Comparison of ENCODE assay signal across 29 cellular contexts in genomic region chr15:39061952-39062464, GRCh38.
"Had no signal": no experiment of that assay in that cellular context is flagged by ENCODE, and none has a peak within 500 bp of the region (broad histone marks: within the 10 kb centered on the region; RNA-seq: fewer than 3 reads in every experiment).

No MANE protein-coding gene starts in this region.

- H3K4me1 Mint-ChIP-seq: memory B cell; naive B cell; neural crest cell; stimulated activated effector memory CD8-positive, alpha-beta T cell treated with anti-CD3 and anti-CD28 coated beads, Interleukin-12 subunit alpha, Interleukin-12 subunit beta, amount 100 ng/mL, for 72 hours had no signal

- H3K4me3 ChIP-seq: coronary artery, esophagus squamous epithelium, heart right ventricle, lung, mucosa of descending colon, prostate gland, right atrium auricular region, stomach, thyroid gland had no signal

- H3K36me3 Mint-ChIP-seq: memory B cell; mesothelial cell of epicardium; naive B cell; natural killer cell treated with Interleukin-12 subunit alpha and Interleukin-12 subunit beta and Interleukin-15 and Interleukin-18, amount 100 ng/mL, for 72 hours; stimulated activated effector memory CD8-positive, alpha-beta T cell treated with anti-CD3 and anti-CD28 coated beads, Interleukin-12 subunit alpha, Interleukin-12 subunit beta, amount 100 ng/mL, for 72 hours; type B pancreatic cell had no signal

- H3K27ac Mint-ChIP-seq: memory B cell; mesothelial cell of epicardium; naive B cell; natural killer cell treated with Interleukin-12 subunit alpha and Interleukin-12 subunit beta and Interleukin-15 and Interleukin-18, amount 100 ng/mL, for 72 hours; stimulated activated effector memory CD8-positive, alpha-beta T cell treated with anti-CD3 and anti-CD28 coated beads, Interleukin-12 subunit alpha, Interleukin-12 subunit beta, amount 100 ng/mL, for 72 hours; type B pancreatic cell had no signal

- H3K36me3 ChIP-seq: esophagus squamous epithelium, heart right ventricle, prostate gland, right atrium auricular region, stomach, thyroid gland had no signal

- H3K27me3 ChIP-seq: esophagus squamous epithelium, heart right ventricle, right atrium auricular region, stomach, thyroid gland had no signal

- H3K4me1 ChIP-seq: esophagus squamous epithelium, heart right ventricle, parathyroid adenoma, prostate gland, right atrium auricular region, stomach, thyroid gland had no signal

- DNase-seq: dermis blood vessel endothelial cell; effector memory CD4-positive, alpha-beta T cell; erythroblast; esophagus squamous epithelium; foreskin melanocyte; glutamatergic neuron; heart right ventricle; hypothalamus; kidney; mucosa of descending colon; naive B cell; stimulated activated CD4-positive, alpha-beta T cell treated with anti-CD3 and anti-CD28 coated beads, Interleukin-2, amount 100 ng/mL, for 24 hours; stimulated activated CD4-positive, alpha-beta T cell treated with anti-CD3 and anti-CD28 coated beads, Interleukin-4, amount 100 ng/mL, for 24 hours; stimulated activated naive CD4-positive, alpha-beta T cell treated with Interleukin-2 at 50 U/mL for 16 hours; stomach; thyroid gland had no signal

- H3K4me3 Mint-ChIP-seq: memory B cell; mesothelial cell of epicardium; naive B cell; natural killer cell treated with Interleukin-12 subunit alpha and Interleukin-12 subunit beta and Interleukin-15 and Interleukin-18, amount 100 ng/mL, for 72 hours; neural crest cell; stimulated activated effector memory CD8-positive, alpha-beta T cell treated with anti-CD3 and anti-CD28 coated beads, Interleukin-12 subunit alpha, Interleukin-12 subunit beta, amount 100 ng/mL, for 72 hours; type B pancreatic cell had no signal

- H3K9me3 ChIP-seq: esophagus squamous epithelium, heart right ventricle, mucosa of descending colon, prostate gland, right atrium auricular region, stomach, thyroid gland had no signal

- H3K27me3 Mint-ChIP-seq: type B pancreatic cell had no signal

- H3K27ac ChIP-seq: coronary artery, esophagus squamous epithelium, heart right ventricle, parathyroid adenoma, prostate gland, right atrium auricular region, stomach, thyroid gland had no signal

- ATAC-seq: heart right ventricle; left lobe of liver; mucosa of descending colon; natural killer cell treated with Interleukin-12 subunit alpha and Interleukin-12 subunit beta and Interleukin-15 and Interleukin-18, amount 100 ng/mL, for 72 hours; sciatic nerve; stimulated activated effector memory CD8-positive, alpha-beta T cell treated with anti-CD3 and anti-CD28 coated beads, Interleukin-12 subunit alpha, Interleukin-12 subunit beta, amount 100 ng/mL, for 72 hours had no signal

- H3K9me3 Mint-ChIP-seq: natural killer cell treated with Interleukin-12 subunit alpha and Interleukin-12 subunit beta and Interleukin-15 and Interleukin-18, amount 100 ng/mL, for 72 hours; stimulated activated effector memory CD8-positive, alpha-beta T cell treated with anti-CD3 and anti-CD28 coated beads, Interleukin-12 subunit alpha, Interleukin-12 subunit beta, amount 100 ng/mL, for 72 hours; type B pancreatic cell had no signal
